21 cellular contexts compared by ENCODE assay signal in the genomic region with DNA sequence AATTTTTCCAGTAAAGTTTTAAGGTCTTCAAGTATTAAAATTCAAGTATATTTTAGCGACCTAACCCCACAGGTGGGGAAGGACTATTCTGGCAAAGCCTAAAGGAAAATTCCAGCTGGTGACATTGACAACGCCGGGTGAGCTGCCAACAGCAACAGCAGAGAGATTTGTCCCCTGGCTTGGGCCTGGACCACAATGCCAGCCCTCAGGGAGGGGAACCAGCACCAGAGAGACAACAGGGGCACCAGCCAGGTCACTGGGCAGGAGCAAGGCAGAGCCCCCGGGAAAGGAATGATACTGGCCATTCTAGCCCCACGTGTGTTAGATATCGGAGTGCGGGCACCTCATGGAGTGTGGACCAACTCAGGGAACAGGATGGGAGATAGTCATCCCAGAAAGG.
DNase-seq lines count a peak whose midpoint lies in the region; ATAC-seq, FAIRE-seq and TF ChIP-seq lines count a peak whose summit lies in the region.
"Had no signal": no experiment of that assay in that cellular context is flagged by ENCODE, and none has a peak within 500 bp of the region (broad histone marks: within the 10 kb centered on the region; RNA-seq: fewer than 3 reads in every experiment).

No MANE protein-coding gene starts in this region.

- TF ChIP-seq RAD21 in GM12878 (IDR thresholded peaks at IDR 0.05; ENCODE audit: insufficient read depth, low read depth, low read length) = no peak

- WGBS in GM12878 (ENCODE audit: insufficient coverage, insufficient replicate concordance, low lambda C conversion rate, missing lambda C conversion rate) = 71% methylated on average over 7 of the region's 7 CpGs

- H3K36me3 ChIP-seq in BLaER1 treated with 17β-estradiol and CSF1 and Interleukin-3, amounts not matched to agents 10 nM and 100 nM = no peaks in the 10 kb centered on the region
- H3K36me3 ChIP-seq in GM12878 (ENCODE audit: control insufficient read depth in 2 of 2, insufficient read depth in 2 of 2, low read length in 1 of 2) = no peaks in the 10 kb centered on the region; a peak in 1 of 4 replicates
- H3K36me3 ChIP-seq: HAP-1, SJCRH30 had no signal

- no peak overlapping the region for H2AFZ ChIP-seq in GM12878 (ENCODE audit: control insufficient read depth, low read depth, low read length)
- H2AFZ ChIP-seq: GM23248, PC-9 had no signal

- H3K4me3 ChIP-seq in BLaER1 treated with 17β-estradiol and CSF1 and Interleukin-3, amounts not matched to agents 10 nM and 100 nM = no peak overlapping the region
- no peak overlapping the region for H3K4me3 ChIP-seq in GM12878
- H3K4me3 ChIP-seq: A549, GM23248, HAP-1, PC-9, SJCRH30 had no signal

- no peak for ATAC-seq in GM12878
- ATAC-seq in left ventricle myocardium superior = peak; percentile 81
- ATAC-seq: A549 had no signal

- FAIRE-seq in GM12878 (lab: Jason Lieb, UNC) = no peak
- FAIRE-seq: A549, D721Med had no signal

- RAD21 ChIA-PET in GM12878 (lab: Charles Lee; ENCODE audit: unreplicated experiment) = no interaction called here

- DNase-seq in GM12878 (ENCODE audit: low read depth, low spot score) (no peak), left ventricle myocardium superior (peak; percentile 72), osteocyte (ENCODE audit: extremely low spot score, unreplicated experiment) (peak; percentile 72), NCI-H2196 (lab: John Stamatoyannopoulos, UW; ENCODE audit: unreplicated experiment) (no peak)
- no peak for DNase-seq in effector CD8-positive, alpha-beta T cell (lab: John Stamatoyannopoulos, UW)
- DNase-seq in stimulated activated naive CD4-positive, alpha-beta T cell treated with Interleukin-2 at 50 U/mL for 16 hours (lab: John Stamatoyannopoulos, UW) = no peak
- DNase-seq: GM23248, Karpas-422, NCI-H1417 treated with DMSO at 0.1 percent for 48 hours, NCI-H187 treated with DMSO at 0.1 percent for 48 hours, NCI-H345, NCI-H524 treated with DMSO at 0.1 percent for 48 hours, PC-9, SJCRH30 had no signal

- peak overlapping the region in 2 of 11 experiments; percentile 27 to 49; a peak in 2 of 22 replicates for H3K9ac ChIP-seq in BLaER1 treated with 17β-estradiol and CSF1 and Interleukin-3, amounts not matched to agents 10 nM and 100 nM
- H3K9ac ChIP-seq in GM12878 (ENCODE audit: control insufficient read depth, insufficient read depth, low read length) = no peak overlapping the region
- H3K9ac ChIP-seq: GM23248 had no signal

- BruUV-seq in GM12878 (replicated peaks; lab: Mats Ljungman, UMichigan) = no TSS peak

- peaks cover 9% of the 10 kb centered on the region for H3K4me1 Mint-ChIP-seq in osteocyte (ENCODE audit: unreplicated experiment)

- H3K9me3 Mint-ChIP-seq in osteocyte (ENCODE audit: unreplicated experiment) = no peaks in the 10 kb centered on the region
- H3K9me3 Mint-ChIP-seq: IgD-negative memory B cell had no signal

- H3K9me3 ChIP-seq in BLaER1 treated with 17β-estradiol and CSF1 and Interleukin-3, amounts not matched to agents 10 nM and 100 nM (replicated peaks in 1 of 11) = no peaks in the 10 kb centered on the region
- H3K9me3 ChIP-seq in GM12878 (replicated peaks; ENCODE audit: control insufficient read depth, insufficient read depth, low read length) = no peaks in the 10 kb centered on the region
- H3K9me3 ChIP-seq: A549, HAP-1, SJCRH30 had no signal

- no peaks in the 10 kb centered on the region for H3K27me3 ChIP-seq in BLaER1 treated with 17β-estradiol and CSF1 and Interleukin-3, amounts not matched to agents 10 nM and 100 nM
- no peaks in the 10 kb centered on the region for H3K27me3 ChIP-seq in GM12878 (replicated peaks in 1 of 2; ENCODE audit: control insufficient read depth in 2 of 2, insufficient read depth in 2 of 2, low read length in 1 of 2)
- H3K27me3 ChIP-seq: SJCRH30 had no signal

- H3K79me2 ChIP-seq in GM12878 (ENCODE audit: control insufficient read depth, insufficient read depth, low read length) = no peaks in the 10 kb centered on the region

- CTCF ChIA-PET in GM12878 (lab: Yijun Ruan, JAX) = interaction anchor here (0.7 to 7.5 kb wide), 7 partner anchors 17 to 190 kb away, joined by 3 to 72 read pairs (median 3); no protein-coding TSS in a partner anchor

- in situ Hi-C loops in GM12878 (cut with MboI) = no loop called here

- TF ChIP-seq POLR2A in GM12878 (IDR thresholded peaks at IDR 0.05; ENCODE audit: low read depth, low read length) = no peak

- no peaks in the 10 kb centered on the region for H3K27me3 Mint-ChIP-seq in osteocyte (ENCODE audit: unreplicated experiment)

- no peak for TF ChIP-seq EP300 in GM12878 (IDR thresholded peaks at IDR 0.05; ENCODE audit: borderline replicate concordance in 1 of 2, control insufficient read depth in 1 of 2, low read depth in 2 of 2, low read length in 2 of 2)

- TF ChIP-seq CTCF in GM12878 (IDR thresholded peaks at IDR 0.05 in 2 of 3, conservative IDR thresholded peaks at IDR 0.05 in 1 of 3; ENCODE audit: control insufficient read depth in 2 of 3, extremely low read depth in 1 of 3, insufficient read depth in 1 of 3, low read depth in 3 of 3, low read length in 3 of 3) = no peak
- TF ChIP-seq CTCF in osteocyte (IDR thresholded peaks at IDR 0.05) = no peak

- H4K20me1 ChIP-seq in BLaER1 treated with 17β-estradiol and CSF1 and Interleukin-3, amounts not matched to agents 10 nM and 100 nM = no peaks in the 10 kb centered on the region
- H4K20me1 ChIP-seq in GM12878 (ENCODE audit: control insufficient read depth, insufficient read depth) = no peaks in the 10 kb centered on the region

- H3K4me3 Mint-ChIP-seq in osteocyte (ENCODE audit: unreplicated experiment) = no peak overlapping the region

- peaks cover 32 to 84% (median 44%) of the 10 kb centered on the region in 10 experiments for H3K4me1 ChIP-seq in BLaER1 treated with 17β-estradiol and CSF1 and Interleukin-3, amounts not matched to agents 10 nM and 100 nM
- peaks cover 17% of the 10 kb centered on the region for H3K4me1 ChIP-seq in GM12878 (ENCODE audit: control insufficient read depth, insufficient read depth, low read length)
- H3K4me1 ChIP-seq: HAP-1, SJCRH30 had no signal

- H3K27ac Mint-ChIP-seq in osteocyte (ENCODE audit: unreplicated experiment) = no peak overlapping the region

- intact Hi-C loops in GM12878 (cut with micrococcal nuclease; ENCODE audit: unreplicated experiment) = no loop called here
- intact Hi-C loops in left ventricle myocardium superior (cut with micrococcal nuclease) = no loop called here

- H3K36me3 Mint-ChIP-seq in osteocyte (ENCODE audit: unreplicated experiment) = peaks cover 63% of the 10 kb centered on the region
- H3K36me3 Mint-ChIP-seq: IgD-negative memory B cell had no signal

- H3K27ac ChIP-seq in BLaER1 treated with 17β-estradiol and CSF1 and Interleukin-3, amounts not matched to agents 10 nM and 100 nM = peak overlapping the region in 5 of 11 experiments; percentile 18 to 50 (median 24); a peak in 4 of 22 replicates
- peak overlapping the region; percentile 13; the same call in 1 of the 2 replicates for H3K27ac ChIP-seq in GM12878 (ENCODE audit: control insufficient read depth, insufficient read depth)
- H3K27ac ChIP-seq: A549, C4-2B, GM23248, PC-9, RWPE1, SJCRH30 had no signal

- POLR2A ChIA-PET in GM12878 (lab: Charles Lee) = no interaction called here

- SMC1A ChIA-PET in GM12878 (lab: Charles Lee; ENCODE audit: uncharacterized antibody, unreplicated experiment) = interaction anchor here (0.9 to 6.9 kb wide), 4 partner anchors 65 to 190 kb away, joined by 3 to 43 read pairs (median 4); a partner anchor contains a TSS

- peak overlapping the region; percentile 56 to 86 (median 81) for H3K4me2 ChIP-seq in BLaER1 treated with 17β-estradiol and CSF1 and Interleukin-3, amounts not matched to agents 10 nM and 100 nM
- H3K4me2 ChIP-seq in GM12878 (ENCODE audit: control insufficient read depth, insufficient read depth) = no peak overlapping the region
- H3K4me2 ChIP-seq: A549, PC-9 had no signal

TF ChIP-seq in GM12878, 131 proteins besides CTCF, POLR2A, EP300 and RAD21 (continues in another document):
- TF ChIP-seq PML (IDR thresholded peaks at IDR 0.05; ENCODE audit: low read length) (no peak), SUPT20H (IDR thresholded peaks at IDR 0.05; ENCODE audit: borderline replicate concordance, control insufficient read depth, low read depth, low read length) (no peak), TARDBP (IDR thresholded peaks at IDR 0.05; ENCODE audit: borderline replicate concordance) (no peak), KAT2A (conservative IDR thresholded peaks at IDR 0.05; ENCODE audit: control insufficient read depth, low read depth, low read length) (no peak), MTA3 (IDR thresholded peaks at IDR 0.05; ENCODE audit: borderline replicate concordance, low read length) (no peak), BRCA1 (IDR thresholded peaks at IDR 0.05; ENCODE audit: low read depth, low read length) (no peak), SUZ12 (IDR thresholded peaks at IDR 0.05; ENCODE audit: unreplicated experiment) (no peak), BHLHE40 (IDR thresholded peaks at IDR 0.05; ENCODE audit: borderline replicate concordance in 1 of 2, low read depth in 2 of 2, low read length in 1 of 2) (no peak)
- TF ChIP-seq, protein P1, sequence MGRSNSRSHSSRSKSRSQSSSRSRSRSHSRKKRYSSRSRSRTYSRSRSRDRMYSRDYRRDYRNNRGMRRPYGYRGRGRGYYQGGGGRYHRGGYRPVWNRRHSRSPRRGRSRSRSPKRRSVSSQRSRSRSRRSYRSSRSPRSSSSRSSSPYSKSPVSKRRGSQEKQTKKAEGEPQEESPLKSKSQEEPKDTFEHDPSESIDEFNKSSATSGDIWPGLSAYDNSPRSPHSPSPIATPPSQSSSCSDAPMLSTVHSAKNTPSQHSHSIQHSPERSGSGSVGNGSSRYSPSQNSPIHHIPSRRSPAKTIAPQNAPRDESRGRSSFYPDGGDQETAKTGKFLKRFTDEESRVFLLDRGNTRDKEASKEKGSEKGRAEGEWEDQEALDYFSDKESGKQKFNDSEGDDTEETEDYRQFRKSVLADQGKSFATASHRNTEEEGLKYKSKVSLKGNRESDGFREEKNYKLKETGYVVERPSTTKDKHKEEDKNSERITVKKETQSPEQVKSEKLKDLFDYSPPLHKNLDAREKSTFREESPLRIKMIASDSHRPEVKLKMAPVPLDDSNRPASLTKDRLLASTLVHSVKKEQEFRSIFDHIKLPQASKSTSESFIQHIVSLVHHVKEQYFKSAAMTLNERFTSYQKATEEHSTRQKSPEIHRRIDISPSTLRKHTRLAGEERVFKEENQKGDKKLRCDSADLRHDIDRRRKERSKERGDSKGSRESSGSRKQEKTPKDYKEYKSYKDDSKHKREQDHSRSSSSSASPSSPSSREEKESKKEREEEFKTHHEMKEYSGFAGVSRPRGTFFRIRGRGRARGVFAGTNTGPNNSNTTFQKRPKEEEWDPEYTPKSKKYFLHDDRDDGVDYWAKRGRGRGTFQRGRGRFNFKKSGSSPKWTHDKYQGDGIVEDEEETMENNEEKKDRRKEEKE (IDR thresholded peaks at IDR 0.05) = no peak

Comparison
In these comparisons a context has a peak if more than half of its experiments do, and no peak if none do; other contexts are left out.
1. DNase-seq: peak in left ventricle myocardium superior (single experiment) and osteocyte (single experiment); none in GM12878 (single experiment), effector CD8-positive, alpha-beta T cell (single experiment), stimulated activated naive CD4-positive, alpha-beta T cell treated with Interleukin-2 at 50 U/mL for 16 hours (single experiment) and NCI-H2196 (single experiment).